ENCODE assay signal across 13 cellular contexts in the genomic region with DNA sequence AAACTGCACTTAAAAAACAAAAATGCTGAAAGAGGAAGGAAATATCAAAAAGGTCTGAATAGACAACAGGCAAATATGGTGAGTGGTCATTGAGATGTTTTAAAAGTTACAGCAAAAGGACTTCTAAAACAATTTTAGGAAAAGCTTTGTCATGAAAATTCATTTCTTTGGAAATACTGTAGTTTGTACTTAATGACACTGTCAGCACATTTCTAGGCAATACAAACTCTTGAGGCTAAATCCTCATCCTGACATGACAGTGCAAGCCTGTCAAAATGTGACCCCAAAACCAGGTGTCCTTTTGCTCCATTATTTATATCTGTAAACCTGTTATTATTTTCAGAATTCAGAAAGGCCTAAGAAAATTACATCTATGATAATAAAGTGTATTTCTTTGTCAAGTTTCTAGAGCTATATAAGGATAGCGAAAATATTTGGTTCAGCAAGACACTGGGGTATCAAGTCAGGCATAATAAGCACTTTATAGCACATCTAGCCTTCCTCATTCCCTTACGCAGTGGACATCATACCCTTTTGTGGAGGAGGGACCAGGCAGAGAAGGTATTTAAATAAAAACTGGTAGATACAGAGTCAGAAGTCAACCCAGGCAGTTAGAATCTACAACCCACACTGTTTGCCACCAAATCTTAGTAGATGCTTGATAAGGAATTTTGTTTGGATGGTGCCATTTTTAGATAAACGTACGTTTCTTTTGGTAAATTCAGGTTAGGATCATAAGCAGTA. TPM values are rescaled to one million over a fixed set of nuclear protein-coding genes. Genes with fewer than 3 reads are reported as not detected.
DNase-seq lines count a peak whose midpoint lies in the region; ATAC-seq and TF ChIP-seq lines count a peak whose summit lies in the region.
"Had no signal": no experiment of that assay in that cellular context is flagged by ENCODE, and none has a peak within 500 bp of the region (broad histone marks: within the 10 kb centered on the region; RNA-seq: fewer than 3 reads in every experiment).

No MANE protein-coding gene starts in this region.

- no peak overlapping the region for H3K4me3 ChIP-seq in IMR-90 (ENCODE audit: insufficient read depth, low read depth, low read length)

- in situ Hi-C loops in IMR-90 (cut with MboI; ENCODE audit: low sequenced_read_pairs): no loop called here

- H3K56ac ChIP-seq in IMR-90 (ENCODE audit: extremely low read depth, insufficient read depth, low read length): no peak overlapping the region; the same call in 1 of the 2 replicates

- H2BK20ac ChIP-seq in IMR-90 (ENCODE audit: low read depth, low read length): no peak overlapping the region

- dilution Hi-C loops in IMR-90 (cut with HindIII; ENCODE audit: low sequenced_read_pairs, unreplicated experiment): no loop called here

- H3K23ac ChIP-seq in IMR-90 (ENCODE audit: low read depth, low read length): no peak overlapping the region

- H2AK9ac ChIP-seq in IMR-90 (replicated peaks; ENCODE audit: low read depth, low read length, poor library complexity): no peak overlapping the region

- H3K36me3 ChIP-seq in IMR-90 (ENCODE audit: control insufficient read depth, insufficient read depth, low read length): peaks cover 22% of the 10 kb centered on the region

- no peak overlapping the region for H4K8ac ChIP-seq in IMR-90 (ENCODE audit: low read depth in 2 of 2, low read length in 2 of 2)

- TF ChIP-seq CTCF in IMR-90 (conservative IDR thresholded peaks at IDR 0.05; ENCODE audit: low read depth, low read length) (no peak), mesothelial cell of epicardium (IDR thresholded peaks at IDR 0.05; ENCODE audit: unreplicated experiment) (no peak)

- no peaks in the 10 kb centered on the region for H3K27me3 Mint-ChIP-seq in activated naive CD8-positive, alpha-beta T cell
- no peaks in the 10 kb centered on the region for H3K27me3 Mint-ChIP-seq in activated naive CD8-positive, alpha-beta T cell treated with anti-CD3 and anti-CD28 coated beads, Interleukin-2, amount 50 U/mL, for 24 hours
- H3K27me3 Mint-ChIP-seq in mesothelial cell of epicardium (ENCODE audit: low read depth): no peaks in the 10 kb centered on the region

- intact Hi-C loops in IMR-90 (cut with micrococcal nuclease) (no loop called here), posterior vena cava (cut with DNase I) (loop anchor here in 1 of 2 donors (10.0 kb wide), 1 partner anchor 268 kb away; no protein-coding TSS in a partner anchor)

- H3K27ac Mint-ChIP-seq in activated naive CD8-positive, alpha-beta T cell: peak overlapping the region; percentile 19
- H3K27ac Mint-ChIP-seq in activated naive CD8-positive, alpha-beta T cell treated with anti-CD3 and anti-CD28 coated beads, Interleukin-2, amount 50 U/mL, for 24 hours: no peak overlapping the region
- peak overlapping the region; percentile 53 for H3K27ac Mint-ChIP-seq in mesothelial cell of epicardium

- H3K79me1 ChIP-seq in IMR-90 (ENCODE audit: low read depth in 1 of 2, low read length in 2 of 2): peaks cover 35 to 74% of the 10 kb centered on the region in 2 experiments

- H3K18ac ChIP-seq in IMR-90 (ENCODE audit: low read depth, low read length): no peak overlapping the region

- H2AFZ ChIP-seq in IMR-90 (replicated peaks; ENCODE audit: low read length, poor library complexity): no peak overlapping the region

- no peak overlapping the region for H2BK120ac ChIP-seq in IMR-90 (ENCODE audit: low read depth, low read length)

- H4K5ac ChIP-seq in IMR-90 (ENCODE audit: low read depth, low read length): no peak overlapping the region

- H2BK15ac ChIP-seq in IMR-90 (ENCODE audit: low read depth, low read length): no peak overlapping the region

- TF ChIP-seq POLR2A in IMR-90 (IDR thresholded peaks at IDR 0.05; ENCODE audit: low read depth, low read length): no peak

- no peak overlapping the region for H4K91ac ChIP-seq in IMR-90 (ENCODE audit: insufficient read depth, low read depth, low read length)

- no peak overlapping the region for H3K9ac ChIP-seq in IMR-90 (ENCODE audit: low read depth, low read length)

- CTCF ChIA-PET in IMR-90 (lab: Yijun Ruan, JAX): interaction anchor here (0.6 to 3.8 kb wide), 2 partner anchors 39 to 267 kb away, joined by 5 to 28 read pairs; no protein-coding TSS in a partner anchor

- H3K9me1 ChIP-seq in IMR-90 (ENCODE audit: insufficient read depth, low read length): peaks cover 13% of the 10 kb centered on the region

- POLR2A ChIA-PET in IMR-90 (lab: Charles Lee; ENCODE audit: unreplicated experiment): no interaction called here

- TF ChIP-seq RAD21 in IMR-90 (IDR thresholded peaks at IDR 0.05; ENCODE audit: low read length): no peak

- no peak overlapping the region for H2BK5ac ChIP-seq in IMR-90 (ENCODE audit: low read depth, low read length, poor library complexity, severe bottlenecking)

- no peaks in the 10 kb centered on the region for H3K9me3 Mint-ChIP-seq in activated naive CD8-positive, alpha-beta T cell (ENCODE audit: low read depth)
- H3K9me3 Mint-ChIP-seq in activated naive CD8-positive, alpha-beta T cell treated with anti-CD3 and anti-CD28 coated beads, Interleukin-2, amount 50 U/mL, for 24 hours: peaks cover 3% of the 10 kb centered on the region
- no peaks in the 10 kb centered on the region for H3K9me3 Mint-ChIP-seq in mesothelial cell of epicardium

- H4K20me1 ChIP-seq in IMR-90 (ENCODE audit: insufficient read depth, low read length): peaks cover 17% of the 10 kb centered on the region; the same call in 1 of the 2 replicates

- no peak overlapping the region for H3K4me3 Mint-ChIP-seq in activated naive CD8-positive, alpha-beta T cell
- no peak overlapping the region for H3K4me3 Mint-ChIP-seq in activated naive CD8-positive, alpha-beta T cell treated with anti-CD3 and anti-CD28 coated beads, Interleukin-2, amount 50 U/mL, for 24 hours
- H3K4me3 Mint-ChIP-seq in mesothelial cell of epicardium: no peak overlapping the region

- no TSS peak for BruUV-seq in IMR-90 (replicated peaks; lab: Mats Ljungman, UMichigan)

- H3K4me1 Mint-ChIP-seq in activated naive CD8-positive, alpha-beta T cell (ENCODE audit: low read depth): peaks cover 22% of the 10 kb centered on the region
- H3K4me1 Mint-ChIP-seq in activated naive CD8-positive, alpha-beta T cell treated with anti-CD3 and anti-CD28 coated beads, Interleukin-2, amount 50 U/mL, for 24 hours: peaks cover 42% of the 10 kb centered on the region
- no peaks in the 10 kb centered on the region for H3K4me1 Mint-ChIP-seq in mesothelial cell of epicardium

- DNase-seq in activated naive CD8-positive, alpha-beta T cell treated with anti-CD3 and anti-CD28 coated beads, Interleukin-2, amount 50 U/mL, for 24 hours: no peak
- DNase-seq in IMR-90: no peak
- no peak for DNase-seq in mesothelial cell of epicardium (ENCODE audit: low spot score in 2 of 2, unreplicated experiment in 2 of 2)
- DNase-seq in posterior vena cava (ENCODE audit: low spot score): no peak
- DNase-seq: NCI-H1417, NCI-H1930, NCI-H2171, NCI-H82 had no signal

- H3K9me3 ChIP-seq in IMR-90 (ENCODE audit: control insufficient read depth, insufficient read depth, low read length): no peaks in the 10 kb centered on the region

- no peaks in the 10 kb centered on the region for H3K4me1 ChIP-seq in IMR-90 (ENCODE audit: control insufficient read depth, insufficient read depth, low read length)

- no peaks in the 10 kb centered on the region for H3K27me3 ChIP-seq in IMR-90 (ENCODE audit: control insufficient read depth, insufficient read depth, low read length)

- no peak overlapping the region for H2AK5ac ChIP-seq in IMR-90 (ENCODE audit: low read depth, low read length)

- H3K4ac ChIP-seq in IMR-90 (ENCODE audit: low read depth, low read length): no peak overlapping the region

- WGBS in IMR-90 (ENCODE audit: extremely low coverage in 2 of 2, insufficient read length in 1 of 2), 2 experiments: no CpG with 5 or more reads among the region's 4 CpGs

- no peak for ATAC-seq in activated naive CD8-positive, alpha-beta T cell treated with anti-CD3 and anti-CD28 coated beads, Interleukin-2, amount 50 U/mL, for 24 hours
- ATAC-seq in IMR-90 (ENCODE audit: low read depth) (no peak), GM18519 (IDR thresholded peaks at IDR 0.05; ENCODE audit: low FRiP score, unreplicated experiment) (no peak), HG03460 (IDR thresholded peaks at IDR 0.05; ENCODE audit: unreplicated experiment) (no peak)
- ATAC-seq: Panc1, Right ventricle myocardium inferior had no signal

- H3K4me2 ChIP-seq in IMR-90 (ENCODE audit: low read depth, low read length): no peak overlapping the region

- H3K14ac ChIP-seq in IMR-90 (replicated peaks; ENCODE audit: low read depth, low read length): no peak overlapping the region

- H3K36me3 Mint-ChIP-seq in activated naive CD8-positive, alpha-beta T cell: peaks cover 4% of the 10 kb centered on the region
- peaks cover 23% of the 10 kb centered on the region for H3K36me3 Mint-ChIP-seq in activated naive CD8-positive, alpha-beta T cell treated with anti-CD3 and anti-CD28 coated beads, Interleukin-2, amount 50 U/mL, for 24 hours (ENCODE audit: low read depth)
- H3K36me3 Mint-ChIP-seq in mesothelial cell of epicardium: peaks cover 22% of the 10 kb centered on the region

- H3K27ac ChIP-seq in IMR-90 (ENCODE audit: insufficient read depth, low read length): no peak overlapping the region

TF ChIP-seq in IMR-90, 13 proteins besides CTCF, POLR2A, EP300 and RAD21:
- TF ChIP-seq SMC3 (IDR thresholded peaks at IDR 0.05; ENCODE audit: low read depth, low read length): no peak
- TF ChIP-seq MXI1 (IDR thresholded peaks at IDR 0.05; ENCODE audit: borderline replicate concordance, low read depth, low read length): no peak
- peak; percentile 69 for TF ChIP-seq MAFK (IDR thresholded peaks at IDR 0.05; ENCODE audit: low read depth, low read length)
- TF ChIP-seq MAZ (IDR thresholded peaks at IDR 0.05; ENCODE audit: borderline replicate concordance, low read depth, low read length): no peak
- TF ChIP-seq CHD1 (IDR thresholded peaks at IDR 0.05; ENCODE audit: low read depth, low read length): no peak

RNA-seq across cellular contexts. Expression of a gene that starts 28.4 kb away (rescaled TPM):
- total RNA-seq in IMR-90 (2012; rRNA removed) (16.9 and 17.7 TPM in 2 replicates), mesothelial cell of epicardium (41.5 to 44.0 TPM (median 43.8 TPM) in 3 replicates), posterior vena cava (10 to 100 TPM; 25.6 to 27.0 TPM)
- 8.8 and 10.3 TPM in 2 replicates for polyA plus RNA-seq in IMR-90 (2012; rRNA removed)
- 6.3 and 10.9 TPM in 2 replicates for polyA plus RNA-seq in IMR-90 (2012; cell fraction: cytosol; rRNA removed)
- polyA plus RNA-seq in IMR-90 (2012; cell fraction: nucleus; rRNA removed; ENCODE audit: low replicate concordance): 8.6 and 22.7 TPM in 2 replicates
